In the genomic region with DNA sequence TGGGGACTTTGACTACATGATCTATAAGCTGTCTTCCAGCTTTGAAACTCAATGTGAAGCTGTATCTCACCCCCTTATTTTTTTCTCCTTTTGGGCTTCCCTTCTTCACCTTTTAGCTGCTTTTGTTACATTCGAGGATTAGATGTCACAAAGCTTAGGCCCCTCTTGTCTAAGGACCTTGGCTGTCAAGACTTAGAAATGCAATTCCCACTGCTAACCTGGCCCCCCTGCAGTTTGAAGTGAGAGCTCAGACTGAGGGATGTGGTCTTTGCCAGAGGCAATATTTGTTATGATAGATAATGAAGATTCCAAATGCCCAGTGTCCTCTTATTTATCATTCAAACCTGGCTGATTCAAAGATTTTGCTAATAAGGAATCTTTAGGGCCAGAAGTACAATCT, we compare ENCODE assay signal across 1 cellular context.
A peak's percentile ranks its signal among the peaks of the same experiment; 100 is the strongest.
TF ChIP-seq lines count a peak whose summit lies in the region.

No MANE protein-coding gene starts in this region.

TF ChIP-seq in GM23338, 12 proteins besides CTCF, POLR2A, EP300 and RAD21 (continued from another document):
- TF ChIP-seq, protein P1, sequence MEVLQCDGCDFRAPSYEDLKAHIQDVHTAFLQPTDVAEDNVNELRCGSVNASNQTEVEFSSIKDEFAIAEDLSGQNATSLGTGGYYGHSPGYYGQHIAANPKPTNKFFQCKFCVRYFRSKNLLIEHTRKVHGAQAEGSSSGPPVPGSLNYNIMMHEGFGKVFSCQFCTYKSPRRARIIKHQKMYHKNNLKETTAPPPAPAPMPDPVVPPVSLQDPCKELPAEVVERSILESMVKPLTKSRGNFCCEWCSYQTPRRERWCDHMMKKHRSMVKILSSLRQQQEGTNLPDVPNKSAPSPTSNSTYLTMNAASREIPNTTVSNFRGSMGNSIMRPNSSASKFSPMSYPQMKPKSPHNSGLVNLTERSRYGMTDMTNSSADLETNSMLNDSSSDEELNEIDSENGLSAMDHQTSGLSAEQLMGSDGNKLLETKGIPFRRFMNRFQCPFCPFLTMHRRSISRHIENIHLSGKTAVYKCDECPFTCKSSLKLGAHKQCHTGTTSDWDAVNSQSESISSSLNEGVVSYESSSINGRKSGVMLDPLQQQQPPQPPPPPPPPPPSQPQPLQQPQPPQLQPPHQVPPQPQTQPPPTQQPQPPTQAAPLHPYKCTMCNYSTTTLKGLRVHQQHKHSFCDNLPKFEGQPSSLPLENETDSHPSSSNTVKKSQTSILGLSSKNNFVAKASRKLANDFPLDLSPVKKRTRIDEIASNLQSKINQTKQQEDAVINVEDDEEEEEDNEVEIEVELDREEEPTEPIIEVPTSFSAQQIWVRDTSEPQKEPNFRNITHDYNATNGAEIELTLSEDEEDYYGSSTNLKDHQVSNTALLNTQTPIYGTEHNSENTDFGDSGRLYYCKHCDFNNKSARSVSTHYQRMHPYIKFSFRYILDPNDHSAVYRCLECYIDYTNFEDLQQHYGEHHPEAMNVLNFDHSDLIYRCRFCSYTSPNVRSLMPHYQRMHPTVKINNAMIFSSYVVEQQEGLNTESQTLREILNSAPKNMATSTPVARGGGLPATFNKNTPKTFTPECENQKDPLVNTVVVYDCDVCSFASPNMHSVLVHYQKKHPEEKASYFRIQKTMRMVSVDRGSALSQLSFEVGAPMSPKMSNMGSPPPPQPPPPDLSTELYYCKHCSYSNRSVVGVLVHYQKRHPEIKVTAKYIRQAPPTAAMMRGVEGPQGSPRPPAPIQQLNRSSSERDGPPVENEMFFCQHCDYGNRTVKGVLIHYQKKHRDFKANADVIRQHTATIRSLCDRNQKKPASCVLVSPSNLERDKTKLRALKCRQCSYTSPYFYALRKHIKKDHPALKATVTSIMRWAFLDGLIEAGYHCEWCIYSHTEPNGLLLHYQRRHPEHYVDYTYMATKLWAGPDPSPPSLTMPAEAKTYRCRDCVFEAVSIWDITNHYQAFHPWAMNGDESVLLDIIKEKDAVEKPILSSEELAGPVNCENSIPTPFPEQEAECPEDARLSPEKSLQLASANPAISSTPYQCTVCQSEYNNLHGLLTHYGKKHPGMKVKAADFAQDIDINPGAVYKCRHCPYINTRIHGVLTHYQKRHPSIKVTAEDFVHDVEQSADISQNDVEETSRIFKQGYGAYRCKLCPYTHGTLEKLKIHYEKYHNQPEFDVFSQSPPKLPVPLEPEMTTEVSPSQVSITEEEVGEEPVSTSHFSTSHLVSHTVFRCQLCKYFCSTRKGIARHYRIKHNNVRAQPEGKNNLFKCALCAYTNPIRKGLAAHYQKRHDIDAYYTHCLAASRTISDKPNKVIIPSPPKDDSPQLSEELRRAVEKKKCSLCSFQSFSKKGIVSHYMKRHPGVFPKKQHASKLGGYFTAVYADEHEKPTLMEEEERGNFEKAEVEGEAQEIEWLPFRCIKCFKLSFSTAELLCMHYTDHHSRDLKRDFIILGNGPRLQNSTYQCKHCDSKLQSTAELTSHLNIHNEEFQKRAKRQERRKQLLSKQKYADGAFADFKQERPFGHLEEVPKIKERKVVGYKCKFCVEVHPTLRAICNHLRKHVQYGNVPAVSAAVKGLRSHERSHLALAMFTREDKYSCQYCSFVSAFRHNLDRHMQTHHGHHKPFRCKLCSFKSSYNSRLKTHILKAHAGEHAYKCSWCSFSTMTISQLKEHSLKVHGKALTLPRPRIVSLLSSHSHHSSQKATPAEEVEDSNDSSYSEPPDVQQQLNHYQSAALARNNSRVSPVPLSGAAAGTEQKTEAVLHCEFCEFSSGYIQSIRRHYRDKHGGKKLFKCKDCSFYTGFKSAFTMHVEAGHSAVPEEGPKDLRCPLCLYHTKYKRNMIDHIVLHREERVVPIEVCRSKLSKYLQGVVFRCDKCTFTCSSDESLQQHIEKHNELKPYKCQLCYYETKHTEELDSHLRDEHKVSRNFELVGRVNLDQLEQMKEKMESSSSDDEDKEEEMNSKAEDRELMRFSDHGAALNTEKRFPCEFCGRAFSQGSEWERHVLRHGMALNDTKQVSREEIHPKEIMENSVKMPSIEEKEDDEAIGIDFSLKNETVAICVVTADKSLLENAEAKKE (CRISPR knock-in tag; IDR thresholded peaks at IDR 0.05) = peak; percentile 24; the same call in 1 of the 2 replicates
- TF ChIP-seq EZH2 (IDR thresholded peaks at IDR 0.05; ENCODE audit: low read depth, unreplicated experiment) (no peak), EZH2phosphoT487 (IDR thresholded peaks at IDR 0.05; ENCODE audit: unreplicated experiment) (no peak)
